9 cellular contexts compared by ENCODE assay signal in the genomic region with DNA sequence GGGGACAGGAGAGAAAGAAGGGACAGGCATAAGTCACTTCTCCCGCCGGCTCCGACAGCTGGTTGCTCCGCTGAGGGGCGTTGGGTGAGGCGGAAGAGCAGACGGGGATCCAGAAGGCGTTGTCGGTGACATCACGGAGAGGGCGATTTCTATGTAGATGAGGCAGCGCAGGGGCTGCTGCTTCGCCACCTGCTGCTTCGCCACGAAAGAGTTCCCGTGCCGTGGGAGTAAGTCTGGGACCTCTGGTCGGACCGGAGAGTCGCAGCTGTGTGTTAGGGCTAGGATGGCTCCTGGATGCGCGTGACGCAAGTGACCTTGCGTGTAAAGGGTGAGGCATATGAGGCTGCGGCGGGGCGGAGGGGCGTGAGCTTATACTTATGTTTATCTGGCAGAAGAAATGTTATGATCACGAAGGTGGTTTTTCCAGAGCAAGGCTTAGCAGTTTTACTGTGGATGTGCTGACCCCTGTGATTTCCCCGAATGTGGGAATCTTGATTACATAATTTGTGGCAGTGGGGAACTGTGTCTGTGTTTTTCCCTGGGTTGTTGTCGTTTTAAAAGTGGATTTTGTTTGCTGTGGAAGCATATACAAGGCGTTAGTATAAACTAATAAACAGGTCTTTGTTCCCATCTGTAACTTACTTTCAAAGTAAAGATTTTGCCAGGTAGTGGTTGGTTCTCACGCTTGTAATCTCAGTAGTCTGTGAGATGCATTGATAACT. TPM values are rescaled to one million over a fixed set of nuclear protein-coding genes. Genes with fewer than 3 reads are reported as not detected.
DNase-seq lines count a peak whose midpoint lies in the region; ATAC-seq, FAIRE-seq and TF ChIP-seq lines count a peak whose summit lies in the region.
"Not testable (repeated sequence)": the region's sequence is repeated elsewhere in the genome, so short reads cannot be mapped to it uniquely, and the experiment has no call there.
"Had no signal": no experiment of that assay in that cellular context is flagged by ENCODE, and none has a peak within 500 bp of the region (broad histone marks: within the 10 kb centered on the region; RNA-seq: fewer than 3 reads in every experiment).

No MANE protein-coding gene starts in this region.

- H3K27me3 ChIP-seq in kidney epithelial cell (ENCODE audit: control insufficient read depth, insufficient read depth, low read length); smooth muscle cell (ENCODE audit: low read depth): not testable (repeated sequence)

- peak overlapping the region; percentile 74 to 87 for H3K27ac ChIP-seq in A549
- peak overlapping the region; percentile 80 for H3K27ac ChIP-seq in smooth muscle cell (ENCODE audit: low read depth)

- not testable (repeated sequence) for TF ChIP-seq EP300 in A549 (IDR thresholded peaks at IDR 0.05)

- CTCF ChIA-PET in A549 (lab: Yijun Ruan, JAX): not testable (repeated sequence)

- TF ChIP-seq RAD21 in A549 (conservative IDR thresholded peaks at IDR 0.05 in 1 of 2, IDR thresholded peaks at IDR 0.05 in 1 of 2): not testable (repeated sequence)

- H3K9me3 ChIP-seq in A549; smooth muscle cell (replicated peaks; ENCODE audit: low read depth): not testable (repeated sequence)

- WGBS in A549 (ENCODE audit: missing lambda C conversion rate): 22% methylated on average over 5 of the region's 33 CpGs
- WGBS in smooth muscle cell (ENCODE audit: low lambda C conversion rate): 5% methylated on average over 32 of the region's 33 CpGs

- H3K4me1 ChIP-seq in A549; smooth muscle cell (ENCODE audit: low read depth): not testable (repeated sequence)

- ATAC-seq in A549 (peak; percentile 88 to 94), GM18870 (IDR thresholded peaks at IDR 0.05; ENCODE audit: unreplicated experiment) (peak; percentile 75), HG03045 (IDR thresholded peaks at IDR 0.05; ENCODE audit: unreplicated experiment) (peak; percentile 83)

- not testable (repeated sequence) for TF ChIP-seq CTCF in A549 (IDR thresholded peaks at IDR 0.05); kidney epithelial cell (IDR thresholded peaks at IDR 0.05; ENCODE audit: insufficient read depth, low read length, poor library complexity, severe bottlenecking); smooth muscle cell (IDR thresholded peaks at IDR 0.05; ENCODE audit: borderline replicate concordance, insufficient read depth, poor library complexity, severe bottlenecking)

- H3K4me2 ChIP-seq in A549 (peak overlapping the region; percentile 57), smooth muscle cell (peak overlapping the region; percentile 83)

- FAIRE-seq in A549 (lab: Jason Lieb, UNC): not testable (repeated sequence)

- peak; percentile 65 for TF ChIP-seq POLR2A in A549 (IDR thresholded peaks at IDR 0.05; ENCODE audit: low read length)

- DNase-seq in A549 (ENCODE audit: low read depth in 1 of 2, low spot score in 1 of 2) (peak; percentile 21 to 72), NCI-H345 (lab: John Stamatoyannopoulos, UW) (peak; percentile 77), cerebellar cortex (ENCODE audit: low spot score) (peak; percentile 78), kidney epithelial cell (ENCODE audit: low read depth) (peak; percentile 48), smooth muscle cell (lab: John Stamatoyannopoulos, UW; ENCODE audit: unreplicated experiment) (peak; percentile 33)
- peak; percentile 65 to 78 for DNase-seq in activated CD4-positive, alpha-beta T cell treated with anti-CD3 and anti-CD28 coated beads for 4 hours

- H3K79me2 ChIP-seq in smooth muscle cell (ENCODE audit: low read depth): not testable (repeated sequence)

- POLR2A ChIA-PET in A549 (lab: Yijun Ruan, JAX): not testable (repeated sequence)

- peak overlapping the region; percentile 91 for H3K9ac ChIP-seq in smooth muscle cell (ENCODE audit: low read depth)

- not testable (repeated sequence) for H4K20me1 ChIP-seq in smooth muscle cell (ENCODE audit: low read depth)

- peak overlapping the region; percentile 45 for H3K4me3 ChIP-seq in A549
- peak overlapping the region; percentile 41 for H3K4me3 ChIP-seq in kidney epithelial cell (ENCODE audit: low read depth, low read length)
- peak overlapping the region; percentile 57 for H3K4me3 ChIP-seq in smooth muscle cell

- H3F3A ChIP-seq in smooth muscle cell (ENCODE audit: low read depth): not testable (repeated sequence)

- H3K36me3 ChIP-seq in kidney epithelial cell (ENCODE audit: control insufficient read depth, insufficient read depth, low read length); smooth muscle cell (ENCODE audit: low read depth): not testable (repeated sequence)

- peak overlapping the region; percentile 63 for H2AFZ ChIP-seq in smooth muscle cell (ENCODE audit: low read depth)

TF ChIP-seq in A549, 52 proteins besides CTCF, POLR2A, EP300 and RAD21:
- TF ChIP-seq FOSB (CRISPR knock-in tag; IDR thresholded peaks at IDR 0.05): peak; percentile 67; the same call in 1 of the 2 replicates
- TF ChIP-seq JUN (IDR thresholded peaks at IDR 0.05): peak; percentile 31 to 80; a peak in 4 of 5 replicates
- 0 out of 3 replicates have a peak, but pooled peaks have one; percentile 45 for TF ChIP-seq BCL3 (IDR thresholded peaks at IDR 0.05)
- TF ChIP-seq TFCP2L1 (CRISPR knock-in tag; IDR thresholded peaks at IDR 0.05): peak; percentile 45; the same call in 1 of the 2 replicates

RNA-seq across cellular contexts. Expression of gene PPIAL4A, which starts 52.8 kb away (rescaled TPM):
- 0.19 TPM in 1 of 2 replicates, not detected in the other for polyA plus RNA-seq in A549 (2011; rRNA removed)
- polyA plus RNA-seq in A549 (2012; cell fraction: cytosol; rRNA removed): not detected in 2 replicates
- not detected in 2 replicates for polyA plus RNA-seq in A549 (2012; cell fraction: nucleus; rRNA removed)
- polyA plus RNA-seq in A549 (2017; fragmentation: RNase III; extraction: RNeasy Plus Mini Kit Qiagen cat#74134 plus additional on column Dnase treatment): not detected in 3 replicates
- polyA minus RNA-seq in A549 (2011; rRNA and poly(A)+ RNA removed): not detected in 2 replicates
- not detected in 2 replicates for total RNA-seq in kidney epithelial cell
- total RNA-seq in smooth muscle cell: not detected in 2 replicates
- not detected in 2 replicates for polyA plus RNA-seq in smooth muscle cell
- polyA plus RNA-seq: BJ had no signal

Comparison
In these comparisons a context has a peak if more than half of its experiments do, and no peak if none do; other contexts are left out.
1. Peak in every context shown above with its lines: DNase-seq, ATAC-seq, H3K4me3 ChIP-seq and H3K27ac ChIP-seq.